Comparison of ENCODE assay signal across 1 cellular context in genomic region chr7:128455556-128456254, GRCh38.
TF ChIP-seq lines count a peak whose summit lies in the region.

A gene with protein sequence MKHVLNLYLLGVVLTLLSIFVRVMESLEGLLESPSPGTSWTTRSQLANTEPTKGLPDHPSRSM (plus strand): TSS chr7:128455878. CDS start chr7:128457269, 1,391 bp downstream.

TF ChIP-seq in HepG2, 621 proteins besides CTCF, POLR2A, EP300 and RAD21 (continued from another document and continues in another):
- TF ChIP-seq, protein P1, sequence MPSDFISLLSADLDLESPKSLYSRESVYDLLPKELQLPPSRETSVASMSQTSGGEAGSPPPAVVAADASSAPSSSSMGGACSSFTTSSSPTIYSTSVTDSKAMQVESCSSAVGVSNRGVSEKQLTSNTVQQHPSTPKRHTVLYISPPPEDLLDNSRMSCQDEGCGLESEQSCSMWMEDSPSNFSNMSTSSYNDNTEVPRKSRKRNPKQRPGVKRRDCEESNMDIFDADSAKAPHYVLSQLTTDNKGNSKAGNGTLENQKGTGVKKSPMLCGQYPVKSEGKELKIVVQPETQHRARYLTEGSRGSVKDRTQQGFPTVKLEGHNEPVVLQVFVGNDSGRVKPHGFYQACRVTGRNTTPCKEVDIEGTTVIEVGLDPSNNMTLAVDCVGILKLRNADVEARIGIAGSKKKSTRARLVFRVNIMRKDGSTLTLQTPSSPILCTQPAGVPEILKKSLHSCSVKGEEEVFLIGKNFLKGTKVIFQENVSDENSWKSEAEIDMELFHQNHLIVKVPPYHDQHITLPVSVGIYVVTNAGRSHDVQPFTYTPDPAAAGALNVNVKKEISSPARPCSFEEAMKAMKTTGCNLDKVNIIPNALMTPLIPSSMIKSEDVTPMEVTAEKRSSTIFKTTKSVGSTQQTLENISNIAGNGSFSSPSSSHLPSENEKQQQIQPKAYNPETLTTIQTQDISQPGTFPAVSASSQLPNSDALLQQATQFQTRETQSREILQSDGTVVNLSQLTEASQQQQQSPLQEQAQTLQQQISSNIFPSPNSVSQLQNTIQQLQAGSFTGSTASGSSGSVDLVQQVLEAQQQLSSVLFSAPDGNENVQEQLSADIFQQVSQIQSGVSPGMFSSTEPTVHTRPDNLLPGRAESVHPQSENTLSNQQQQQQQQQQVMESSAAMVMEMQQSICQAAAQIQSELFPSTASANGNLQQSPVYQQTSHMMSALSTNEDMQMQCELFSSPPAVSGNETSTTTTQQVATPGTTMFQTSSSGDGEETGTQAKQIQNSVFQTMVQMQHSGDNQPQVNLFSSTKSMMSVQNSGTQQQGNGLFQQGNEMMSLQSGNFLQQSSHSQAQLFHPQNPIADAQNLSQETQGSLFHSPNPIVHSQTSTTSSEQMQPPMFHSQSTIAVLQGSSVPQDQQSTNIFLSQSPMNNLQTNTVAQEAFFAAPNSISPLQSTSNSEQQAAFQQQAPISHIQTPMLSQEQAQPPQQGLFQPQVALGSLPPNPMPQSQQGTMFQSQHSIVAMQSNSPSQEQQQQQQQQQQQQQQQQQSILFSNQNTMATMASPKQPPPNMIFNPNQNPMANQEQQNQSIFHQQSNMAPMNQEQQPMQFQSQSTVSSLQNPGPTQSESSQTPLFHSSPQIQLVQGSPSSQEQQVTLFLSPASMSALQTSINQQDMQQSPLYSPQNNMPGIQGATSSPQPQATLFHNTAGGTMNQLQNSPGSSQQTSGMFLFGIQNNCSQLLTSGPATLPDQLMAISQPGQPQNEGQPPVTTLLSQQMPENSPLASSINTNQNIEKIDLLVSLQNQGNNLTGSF (CRISPR knock-in tag; IDR thresholded peaks at IDR 0.05), result no peak
- TF ChIP-seq, protein P2, sequence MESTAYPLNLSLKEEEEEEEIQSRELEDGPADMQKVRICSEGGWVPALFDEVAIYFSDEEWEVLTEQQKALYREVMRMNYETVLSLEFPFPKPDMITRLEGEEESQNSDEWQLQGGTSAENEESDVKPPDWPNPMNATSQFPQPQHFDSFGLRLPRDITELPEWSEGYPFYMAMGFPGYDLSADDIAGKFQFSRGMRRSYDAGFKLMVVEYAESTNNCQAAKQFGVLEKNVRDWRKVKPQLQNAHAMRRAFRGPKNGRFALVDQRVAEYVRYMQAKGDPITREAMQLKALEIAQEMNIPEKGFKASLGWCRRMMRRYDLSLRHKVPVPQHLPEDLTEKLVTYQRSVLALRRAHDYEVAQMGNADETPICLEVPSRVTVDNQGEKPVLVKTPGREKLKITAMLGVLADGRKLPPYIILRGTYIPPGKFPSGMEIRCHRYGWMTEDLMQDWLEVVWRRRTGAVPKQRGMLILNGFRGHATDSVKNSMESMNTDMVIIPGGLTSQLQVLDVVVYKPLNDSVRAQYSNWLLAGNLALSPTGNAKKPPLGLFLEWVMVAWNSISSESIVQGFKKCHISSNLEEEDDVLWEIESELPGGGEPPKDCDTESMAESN (CRISPR knock-in tag; conservative IDR thresholded peaks at IDR 0.05), result peak; percentile 63; the same call in 1 of the 2 replicates
- TF ChIP-seq FOXO1 (CRISPR knock-in tag; IDR thresholded peaks at IDR 0.05) (peak; percentile 47), LCORL (IDR thresholded peaks at IDR 0.05) (no peak), LCORL (CRISPR knock-in tag; IDR thresholded peaks at IDR 0.05) (peak; percentile 91), ELF3 (CRISPR knock-in tag; IDR thresholded peaks at IDR 0.05) (peak; percentile 29; the same call in 1 of the 2 replicates), ZNF446 (CRISPR knock-in tag; IDR thresholded peaks at IDR 0.05) (0 out of 2 replicates have a peak, but pooled peaks have one; percentile 64), ZNF543 (CRISPR knock-in tag; IDR thresholded peaks at IDR 0.05) (no peak), GPN1 (CRISPR knock-in tag; IDR thresholded peaks at IDR 0.05; ENCODE audit: borderline replicate concordance) (no peak), ZNF800 (CRISPR knock-in tag; IDR thresholded peaks at IDR 0.05) (no peak), KDM2A (CRISPR knock-in tag; IDR thresholded peaks at IDR 0.05; ENCODE audit: borderline replicate concordance, low read depth) (peak; percentile 68; the same call in 1 of the 2 replicates), ZNF121 (CRISPR knock-in tag; IDR thresholded peaks at IDR 0.05) (no peak), ZNF713 (CRISPR knock-in tag; IDR thresholded peaks at IDR 0.05) (no peak), TMF1 (CRISPR knock-in tag; IDR thresholded peaks at IDR 0.05; ENCODE audit: low read depth) (0 out of 2 replicates have a peak, but pooled peaks have one; percentile 41), ZXDC (CRISPR knock-in tag; IDR thresholded peaks at IDR 0.05) (peak; percentile 81; the same call in 1 of the 2 replicates), AKAP8 (CRISPR knock-in tag; IDR thresholded peaks at IDR 0.05) (peak; percentile 65; the same call in 1 of the 2 replicates), KMT2A (CRISPR knock-in tag; IDR thresholded peaks at IDR 0.05) (peak; percentile 49; the same call in 1 of the 2 replicates), ZBTB1 (CRISPR knock-in tag; IDR thresholded peaks at IDR 0.05; ENCODE audit: borderline replicate concordance) (no peak), SNAPC4 (CRISPR knock-in tag; IDR thresholded peaks at IDR 0.05) (no peak), ZBTB39 (CRISPR knock-in tag; IDR thresholded peaks at IDR 0.05) (no peak), NAIF1 (CRISPR knock-in tag; IDR thresholded peaks at IDR 0.05; ENCODE audit: borderline replicate concordance) (no peak), GABPB1 (CRISPR knock-in tag; IDR thresholded peaks at IDR 0.05) (peak; percentile 79), WIZ (CRISPR knock-in tag; IDR thresholded peaks at IDR 0.05) (peak; percentile 92), TEAD3 (CRISPR knock-in tag; optimal IDR thresholded peaks at IDR 0.05; ENCODE audit: borderline replicate concordance) (peak; percentile 36)
- TF ChIP-seq, protein P3, sequence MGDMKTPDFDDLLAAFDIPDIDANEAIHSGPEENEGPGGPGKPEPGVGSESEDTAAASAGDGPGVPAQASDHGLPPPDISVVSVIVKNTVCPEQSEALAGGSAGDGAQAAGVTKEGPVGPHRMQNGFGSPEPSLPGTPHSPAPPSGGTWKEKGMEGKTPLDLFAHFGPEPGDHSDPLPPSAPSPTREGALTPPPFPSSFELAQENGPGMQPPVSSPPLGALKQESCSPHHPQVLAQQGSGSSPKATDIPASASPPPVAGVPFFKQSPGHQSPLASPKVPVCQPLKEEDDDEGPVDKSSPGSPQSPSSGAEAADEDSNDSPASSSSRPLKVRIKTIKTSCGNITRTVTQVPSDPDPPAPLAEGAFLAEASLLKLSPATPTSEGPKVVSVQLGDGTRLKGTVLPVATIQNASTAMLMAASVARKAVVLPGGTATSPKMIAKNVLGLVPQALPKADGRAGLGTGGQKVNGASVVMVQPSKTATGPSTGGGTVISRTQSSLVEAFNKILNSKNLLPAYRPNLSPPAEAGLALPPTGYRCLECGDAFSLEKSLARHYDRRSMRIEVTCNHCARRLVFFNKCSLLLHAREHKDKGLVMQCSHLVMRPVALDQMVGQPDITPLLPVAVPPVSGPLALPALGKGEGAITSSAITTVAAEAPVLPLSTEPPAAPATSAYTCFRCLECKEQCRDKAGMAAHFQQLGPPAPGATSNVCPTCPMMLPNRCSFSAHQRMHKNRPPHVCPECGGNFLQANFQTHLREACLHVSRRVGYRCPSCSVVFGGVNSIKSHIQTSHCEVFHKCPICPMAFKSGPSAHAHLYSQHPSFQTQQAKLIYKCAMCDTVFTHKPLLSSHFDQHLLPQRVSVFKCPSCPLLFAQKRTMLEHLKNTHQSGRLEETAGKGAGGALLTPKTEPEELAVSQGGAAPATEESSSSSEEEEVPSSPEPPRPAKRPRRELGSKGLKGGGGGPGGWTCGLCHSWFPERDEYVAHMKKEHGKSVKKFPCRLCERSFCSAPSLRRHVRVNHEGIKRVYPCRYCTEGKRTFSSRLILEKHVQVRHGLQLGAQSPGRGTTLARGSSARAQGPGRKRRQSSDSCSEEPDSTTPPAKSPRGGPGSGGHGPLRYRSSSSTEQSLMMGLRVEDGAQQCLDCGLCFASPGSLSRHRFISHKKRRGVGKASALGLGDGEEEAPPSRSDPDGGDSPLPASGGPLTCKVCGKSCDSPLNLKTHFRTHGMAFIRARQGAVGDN (CRISPR knock-in tag; IDR thresholded peaks at IDR 0.05), result peak; percentile 99
- TF ChIP-seq, protein P4, sequence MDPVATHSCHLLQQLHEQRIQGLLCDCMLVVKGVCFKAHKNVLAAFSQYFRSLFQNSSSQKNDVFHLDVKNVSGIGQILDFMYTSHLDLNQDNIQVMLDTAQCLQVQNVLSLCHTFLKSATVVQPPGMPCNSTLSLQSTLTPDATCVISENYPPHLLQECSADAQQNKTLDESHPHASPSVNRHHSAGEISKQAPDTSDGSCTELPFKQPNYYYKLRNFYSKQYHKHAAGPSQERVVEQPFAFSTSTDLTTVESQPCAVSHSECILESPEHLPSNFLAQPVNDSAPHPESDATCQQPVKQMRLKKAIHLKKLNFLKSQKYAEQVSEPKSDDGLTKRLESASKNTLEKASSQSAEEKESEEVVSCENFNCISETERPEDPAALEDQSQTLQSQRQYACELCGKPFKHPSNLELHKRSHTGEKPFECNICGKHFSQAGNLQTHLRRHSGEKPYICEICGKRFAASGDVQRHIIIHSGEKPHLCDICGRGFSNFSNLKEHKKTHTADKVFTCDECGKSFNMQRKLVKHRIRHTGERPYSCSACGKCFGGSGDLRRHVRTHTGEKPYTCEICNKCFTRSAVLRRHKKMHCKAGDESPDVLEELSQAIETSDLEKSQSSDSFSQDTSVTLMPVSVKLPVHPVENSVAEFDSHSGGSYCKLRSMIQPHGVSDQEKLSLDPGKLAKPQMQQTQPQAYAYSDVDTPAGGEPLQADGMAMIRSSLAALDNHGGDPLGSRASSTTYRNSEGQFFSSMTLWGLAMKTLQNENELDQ (CRISPR knock-in tag; IDR thresholded peaks at IDR 0.05; ENCODE audit: borderline replicate concordance), result no peak
